Comparison of ENCODE assay signal across 8 cellular contexts in the genomic region with DNA sequence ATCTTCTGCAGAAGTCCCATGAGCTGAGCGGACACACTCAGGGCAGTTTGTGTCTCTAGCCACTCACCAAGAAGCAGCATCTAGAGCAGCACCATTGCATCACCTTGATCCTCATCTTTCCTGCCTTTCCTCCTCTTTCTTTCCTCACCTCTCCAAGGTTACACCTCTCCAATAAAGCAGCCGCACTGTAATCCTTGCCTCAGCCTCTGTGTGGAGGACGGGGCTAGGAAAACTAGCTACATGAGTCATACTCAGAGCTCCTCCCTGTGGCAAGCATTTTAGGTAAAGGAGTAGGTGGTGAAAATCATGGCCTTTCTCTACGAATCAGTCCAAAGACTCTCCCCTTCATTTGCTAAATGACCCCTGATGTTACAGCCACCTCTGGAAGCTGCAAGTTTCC.
A peak's percentile ranks its signal among the peaks of the same experiment; 100 is the strongest.
DNase-seq lines count a peak whose midpoint lies in the region; ATAC-seq and TF ChIP-seq lines count a peak whose summit lies in the region.

No MANE protein-coding gene starts in this region.

- H4K20me1 ChIP-seq in OCI-LY7 (ENCODE audit: insufficient read depth, low read length), result no peaks in the 10 kb centered on the region

- no peak overlapping the region for H2AFZ ChIP-seq in OCI-LY7 (ENCODE audit: low read length)

- ATAC-seq in Right ventricle myocardium inferior (peak; percentile 49), HG02885 (IDR thresholded peaks at IDR 0.05; ENCODE audit: poor library complexity, unreplicated experiment) (no peak), HG02642 (IDR thresholded peaks at IDR 0.05; ENCODE audit: poor library complexity, unreplicated experiment) (no peak)

- TF ChIP-seq CTCF in right atrium auricular region (IDR thresholded peaks at IDR 0.05) (peak in 1 of 2 donors; percentile 58), OCI-LY7 (conservative IDR thresholded peaks at IDR 0.05; ENCODE audit: low read length) (peak; percentile 37; the same call in 1 of the 2 replicates), cardiac muscle cell (IDR thresholded peaks at IDR 0.05; ENCODE audit: low read depth, low read length) (peak; percentile 43), thyroid gland (IDR thresholded peaks at IDR 0.05) (peak in 4 of 6 experiments; percentile 23 to 63 (median 37))

- CTCF ChIA-PET in OCI-LY7 (lab: Charles Lee; ENCODE audit: unreplicated experiment), result no interaction called here

- intact Hi-C loops in Right ventricle myocardium inferior (cut with DNase I), result loop anchor here (2.0 to 10.0 kb wide), 5 partner anchors 163 to 537 kb away; no protein-coding TSS in a partner anchor
- intact Hi-C loops in OCI-LY7 (cut with micrococcal nuclease; ENCODE audit: unreplicated experiment), result no loop called here
- intact Hi-C loops in thyroid gland (cut with DNase I), result no loop called here

- H3K27ac ChIP-seq in right atrium auricular region (no peak overlapping the region), OCI-LY7 (ENCODE audit: low read depth, low read length, poor library complexity, severe bottlenecking) (no peak overlapping the region), cardiac muscle cell (no peak overlapping the region), thyroid gland (no peak overlapping the region)

- no peak overlapping the region; the same call in 1 of the 2 replicates for H3K4me2 ChIP-seq in OCI-LY7 (ENCODE audit: low read length)

- H3K9me2 ChIP-seq in OCI-LY7 (ENCODE audit: insufficient read depth, low read length), result no peaks in the 10 kb centered on the region

- H3K36me3 ChIP-seq in right atrium auricular region (no peaks in the 10 kb centered on the region), OCI-LY7 (ENCODE audit: insufficient read depth, low read length) (no peaks in the 10 kb centered on the region), cardiac muscle cell (no peaks in the 10 kb centered on the region), thyroid gland (no peaks in the 10 kb centered on the region)

- H3K27me3 ChIP-seq in right atrium auricular region (no peaks in the 10 kb centered on the region), cardiac muscle cell (no peaks in the 10 kb centered on the region), thyroid gland (no peaks in the 10 kb centered on the region)

- DNase-seq in Right ventricle myocardium inferior (ENCODE audit: missing footprints), result no peak
- no peak for DNase-seq in right atrium auricular region (ENCODE audit: low spot score)
- DNase-seq in OCI-LY7 (ENCODE audit: low spot score), result peak; percentile 8
- peak; percentile 58 to 67 for DNase-seq in cardiac muscle cell (ENCODE audit: low read depth in 1 of 2, low spot score in 1 of 2)
- peak; percentile 25 to 29 for DNase-seq in thyroid gland
- no peak for DNase-seq in GM19238 (ENCODE audit: insufficient read length, low spot score)

- no peaks in the 10 kb centered on the region for H3K79me2 ChIP-seq in OCI-LY7 (ENCODE audit: insufficient read depth, low read depth, low read length)

- H3K4me1 ChIP-seq in right atrium auricular region, result peaks cover 0 to 13% of the 10 kb centered on the region in 2 donors
- H3K4me1 ChIP-seq in OCI-LY7 (ENCODE audit: insufficient read depth, low read length, poor library complexity, severe bottlenecking), result peaks cover 13% of the 10 kb centered on the region
- peaks cover 48% of the 10 kb centered on the region for H3K4me1 ChIP-seq in cardiac muscle cell (ENCODE audit: low read depth)
- no peaks in the 10 kb centered on the region for H3K4me1 ChIP-seq in thyroid gland

- H3K9me3 ChIP-seq in right atrium auricular region, result no peaks in the 10 kb centered on the region
- no peaks in the 10 kb centered on the region for H3K9me3 ChIP-seq in OCI-LY7 (ENCODE audit: low read length)
- no peaks in the 10 kb centered on the region for H3K9me3 ChIP-seq in cardiac muscle cell (ENCODE audit: low read depth)
- H3K9me3 ChIP-seq in thyroid gland, result no peaks in the 10 kb centered on the region

- POLR2A ChIA-PET in OCI-LY7 (lab: Charles Lee), result no interaction called here

- BruUV-seq in OCI-LY7 (replicated peaks; lab: Mats Ljungman, UMichigan), result no TSS peak

- no peak for TF ChIP-seq POLR2A in thyroid gland (IDR thresholded peaks at IDR 0.05)

- H3K4me3 ChIP-seq in right atrium auricular region, result no peak overlapping the region
- no peak overlapping the region for H3K4me3 ChIP-seq in OCI-LY7 (ENCODE audit: low read depth, low read length, poor library complexity, severe bottlenecking)
- H3K4me3 ChIP-seq in cardiac muscle cell, result no peak overlapping the region
- no peak overlapping the region for H3K4me3 ChIP-seq in thyroid gland (replicated peaks in 1 of 3)

- WGBS in thyroid gland, 2 donors, result 57 to 62% methylated on average over 4 of the region's 4 CpGs

Comparison
In these comparisons a context has a peak if more than half of its experiments do, and no peak if none do; other contexts are left out.
1. DNase-seq: peak in OCI-LY7 (single experiment), cardiac muscle cell (2 of 2) and thyroid gland (2 of 2); none in Right ventricle myocardium inferior (single experiment), right atrium auricular region (single experiment) and GM19238 (single experiment).